Comparison of ENCODE assay signal across 16 cellular contexts in the genomic region with DNA sequence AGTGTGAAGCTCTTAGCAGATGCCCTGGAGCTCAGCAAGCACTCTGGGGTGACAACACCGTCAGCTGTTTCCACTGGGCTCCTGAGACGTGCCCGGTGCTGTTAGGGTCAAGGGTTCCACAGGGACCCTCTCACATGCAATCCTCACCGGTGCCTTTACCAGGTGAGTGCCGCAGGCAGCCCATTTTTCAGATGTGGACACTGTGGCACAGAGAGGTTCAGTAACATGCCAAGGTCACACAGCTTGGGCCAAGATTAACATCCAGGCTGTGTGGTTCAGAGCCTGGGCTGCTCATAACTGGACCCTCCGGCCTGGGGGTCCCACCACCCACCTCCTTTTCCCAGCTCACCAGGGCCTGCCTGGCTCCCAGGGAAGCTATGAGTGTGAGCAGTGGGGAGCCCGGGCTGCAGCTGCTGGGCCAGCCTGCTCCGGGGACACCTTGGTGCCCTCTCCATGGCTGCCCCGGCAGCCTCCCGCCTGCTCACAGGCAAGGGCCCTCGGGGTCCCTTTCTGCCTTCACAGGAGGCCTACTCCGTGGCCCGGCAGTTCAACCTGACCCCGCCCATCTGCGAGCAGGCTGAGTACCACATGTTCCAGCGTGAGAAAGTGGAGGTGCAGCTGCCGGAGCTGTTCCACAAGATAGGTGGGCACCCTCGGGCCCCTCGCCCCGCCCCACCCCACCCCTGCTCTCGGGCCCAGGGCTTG.
"Had no signal": no experiment of that assay in that cellular context is flagged by ENCODE, and none has a peak within 500 bp of the region (broad histone marks: within the 10 kb centered on the region; RNA-seq: fewer than 3 reads in every experiment).

No MANE protein-coding gene starts in this region.

- H3K4me1 ChIP-seq: left lung had no signal

- H3K27ac Mint-ChIP-seq: activated naive CD8-positive, alpha-beta T cell treated with anti-CD3 and anti-CD28 coated beads for 36 hours; progenitor cell of endocrine pancreas; stimulated activated memory B cell treated with anti-CD40 and anti-IgM and Interleukin-4, amounts not matched to agents 10 μg/mL and 1 μg/mL and 100 μg/mL, for 72 hours had no signal

- H3K36me3 ChIP-seq: vagina had no signal

- H3K4me3 Mint-ChIP-seq: activated naive CD8-positive, alpha-beta T cell treated with anti-CD3 and anti-CD28 coated beads for 36 hours; natural killer cell; stimulated activated memory B cell treated with anti-CD40 and anti-IgM and Interleukin-4, amounts not matched to agents 10 μg/mL and 1 μg/mL and 100 μg/mL, for 72 hours had no signal

- H3K27me3 ChIP-seq: testis, vagina had no signal

- H3K9me3 Mint-ChIP-seq: activated naive CD8-positive, alpha-beta T cell treated with anti-CD3 and anti-CD28 coated beads for 36 hours; natural killer cell; stimulated activated memory B cell treated with anti-CD40 and anti-IgM and Interleukin-4, amounts not matched to agents 10 μg/mL and 1 μg/mL and 100 μg/mL, for 72 hours had no signal

- H3K4me3 ChIP-seq: left lung, skin epidermis, testis, vagina had no signal

- ATAC-seq: left lung; natural killer cell; stimulated activated memory B cell treated with anti-CD40 and anti-IgM and Interleukin-4, amounts not matched to agents 10 μg/mL and 1 μg/mL and 100 μg/mL, for 72 hours had no signal

- H3K27me3 Mint-ChIP-seq: activated naive CD8-positive, alpha-beta T cell treated with anti-CD3 and anti-CD28 coated beads for 36 hours; progenitor cell of endocrine pancreas; stimulated activated memory B cell treated with anti-CD40 and anti-IgM and Interleukin-4, amounts not matched to agents 10 μg/mL and 1 μg/mL and 100 μg/mL, for 72 hours had no signal

- DNase-seq: activated CD4-positive, CD25-positive, alpha-beta regulatory T cell treated with anti-CD3 and anti-CD28 coated beads, Interleukin-2, amount 50 U/mL, for 72 hours; activated naive CD4-positive, alpha-beta T cell treated with Interleukin-2 at 50 U/mL for 16 hours; activated naive CD8-positive, alpha-beta T cell treated with anti-CD3 and anti-CD28 coated beads for 36 hours; activated T-cell treated with anti-CD3 and anti-CD28 coated beads, Interleukin-2, amount 50 U/mL, for 48 hours; amygdala; effector CD4-positive, alpha-beta T cell; midbrain; natural killer cell; testis; trophoblast cell; WERI-Rb-1 had no signal

- H3K4me1 Mint-ChIP-seq: activated naive CD8-positive, alpha-beta T cell treated with anti-CD3 and anti-CD28 coated beads for 36 hours; stimulated activated memory B cell treated with anti-CD40 and anti-IgM and Interleukin-4, amounts not matched to agents 10 μg/mL and 1 μg/mL and 100 μg/mL, for 72 hours had no signal

- H3K27ac ChIP-seq: left lung, skin epidermis, testis, vagina had no signal

- H3K9me3 ChIP-seq: left lung, testis, vagina had no signal
